ENCODE assay signal across 8 cellular contexts in genomic region chr6:81854474-81854873, GRCh38.
"Had no signal": no experiment of that assay in that cellular context is flagged by ENCODE, and none has a peak within 500 bp of the region (broad histone marks: within the 10 kb centered on the region; RNA-seq: fewer than 3 reads in every experiment).

No MANE protein-coding gene starts in this region.

- H3K27me3 Mint-ChIP-seq: IgD-negative memory B cell had no signal

- H3K36me3 Mint-ChIP-seq: IgD-negative memory B cell had no signal

- H3K4me3 Mint-ChIP-seq: IgD-negative memory B cell had no signal

- H3K9ac ChIP-seq: KMS-11 had no signal

- H3K27ac ChIP-seq: HL-60, KMS-11 had no signal

- ATAC-seq: K562 had no signal

- H3K4me1 Mint-ChIP-seq: IgD-negative memory B cell had no signal

- H3K27ac Mint-ChIP-seq: IgD-negative memory B cell had no signal

- H3K9me3 Mint-ChIP-seq: IgD-negative memory B cell had no signal

- H3K4me2 ChIP-seq: KMS-11 had no signal

- FAIRE-seq: HTR-8/SVneo, K562 had no signal

- DNase-seq: IMR-90, KBM-7, KG1 had no signal

- H3K4me3 ChIP-seq: K562 had no signal
